Comparison of ENCODE assay signal across 1 cellular context in genomic region chr1:160367516-160367900, GRCh38.
TF ChIP-seq lines count a peak whose summit lies in the region.

No MANE protein-coding gene starts in this region.

TF ChIP-seq in HepG2, 621 proteins besides CTCF, POLR2A, EP300 and RAD21:
- TF ChIP-seq ZNF263 (CRISPR knock-in tag; IDR thresholded peaks at IDR 0.05): peak; percentile 92
- no peak for TF ChIP-seq HMGXB3 (CRISPR knock-in tag; IDR thresholded peaks at IDR 0.05; ENCODE audit: borderline replicate concordance)
- 0 out of 2 replicates have a peak, but pooled peaks have one; percentile 15 for TF ChIP-seq HNF4A (CRISPR knock-in tag; IDR thresholded peaks at IDR 0.05)
- TF ChIP-seq POGZ (CRISPR knock-in tag; IDR thresholded peaks at IDR 0.05): no peak
